ENCODE assay signal across 16 cellular contexts in genomic region chr3:312170-312569, GRCh38.
"Had no signal": no experiment of that assay in that cellular context is flagged by ENCODE, and none has a peak within 500 bp of the region (broad histone marks: within the 10 kb centered on the region; RNA-seq: fewer than 3 reads in every experiment).

No MANE protein-coding gene starts in this region.

- H3K4me3 Mint-ChIP-seq: activated CD4-positive, alpha-beta T cell treated with anti-CD3 and anti-CD28 coated beads, Interleukin-2, amount 10 ng/mL, durations not matched to agents 7 days and 5 days; neural crest cell; stimulated activated naive CD8-positive, alpha-beta T cell treated with anti-CD3 and anti-CD28 coated beads, Interleukin-15, Interleukin-2, amounts not matched to agents 100 ng/mL and 50 ng/mL, for 24 hours had no signal

- DNase-seq: activated CD4-positive, alpha-beta T cell treated with anti-CD3 and anti-CD28 coated beads, Interleukin-2, amount 10 ng/mL, durations not matched to agents 7 days and 5 days; activated CD4-positive, CD25-positive, alpha-beta regulatory T cell; activated CD8-positive, alpha-beta memory T cell treated with anti-CD3 and anti-CD28 coated beads for 24 hours; activated naive CD4-positive, alpha-beta T cell treated with Interleukin-2 at 50 U/mL for 16 hours; caudate nucleus; colonic mucosa; effector CD8-positive, alpha-beta T cell; gastrocnemius medialis; left ventricle myocardium superior; mesenchymal stem cell; pancreas; stimulated activated CD4-positive, alpha-beta T cell treated with anti-CD3 and anti-CD28 coated beads, Interleukin-4, amount 100 ng/mL, for 24 hours; upper lobe of right lung had no signal

- H3K9me3 Mint-ChIP-seq: activated CD4-positive, alpha-beta T cell treated with anti-CD3 and anti-CD28 coated beads, Interleukin-2, amount 10 ng/mL, durations not matched to agents 7 days and 5 days; neural crest cell; stimulated activated naive CD8-positive, alpha-beta T cell treated with anti-CD3 and anti-CD28 coated beads, Interleukin-15, Interleukin-2, amounts not matched to agents 100 ng/mL and 50 ng/mL, for 24 hours had no signal

- FAIRE-seq: keratinocyte, pancreas had no signal

- H3K27me3 ChIP-seq: colonic mucosa, gastrocnemius medialis, pancreas, upper lobe of right lung had no signal

- H3K36me3 ChIP-seq: colonic mucosa, gastrocnemius medialis, pancreas, upper lobe of right lung had no signal

- H3K4me1 Mint-ChIP-seq: activated CD4-positive, alpha-beta T cell treated with anti-CD3 and anti-CD28 coated beads, Interleukin-2, amount 10 ng/mL, durations not matched to agents 7 days and 5 days; neural crest cell had no signal

- H3K27ac ChIP-seq: colonic mucosa, gastrocnemius medialis, pancreas, upper lobe of right lung had no signal

- H3K9me3 ChIP-seq: colonic mucosa, gastrocnemius medialis, pancreas, upper lobe of right lung had no signal

- H3K4me3 ChIP-seq: colonic mucosa, gastrocnemius medialis, pancreas, upper lobe of right lung had no signal

- H3K27ac Mint-ChIP-seq: activated CD4-positive, alpha-beta T cell treated with anti-CD3 and anti-CD28 coated beads, Interleukin-2, amount 10 ng/mL, durations not matched to agents 7 days and 5 days; stimulated activated naive CD8-positive, alpha-beta T cell treated with anti-CD3 and anti-CD28 coated beads, Interleukin-15, Interleukin-2, amounts not matched to agents 100 ng/mL and 50 ng/mL, for 24 hours had no signal

- H3K4me1 ChIP-seq: colonic mucosa, gastrocnemius medialis, pancreas, upper lobe of right lung had no signal

- ATAC-seq: gastrocnemius medialis, left ventricle myocardium superior, pancreas, upper lobe of right lung had no signal
